9 cellular contexts compared by ENCODE assay signal in genomic region chr5:123089971-123090640, GRCh38. TPM values are rescaled to one million over a fixed set of nuclear protein-coding genes. Genes with fewer than 3 reads are reported as not detected.
DNase-seq lines count a peak whose midpoint lies in the region; ATAC-seq and TF ChIP-seq lines count a peak whose summit lies in the region.
"Had no signal": no experiment of that assay in that cellular context is flagged by ENCODE, and none has a peak within 500 bp of the region (broad histone marks: within the 10 kb centered on the region; RNA-seq: fewer than 3 reads in every experiment).

No MANE protein-coding gene starts in this region.

- no peak overlapping the region for H3K9ac ChIP-seq in KMS-11

- no peaks in the 10 kb centered on the region for H3K36me3 ChIP-seq in KMS-11 (ENCODE audit: insufficient read depth)
- H3K36me3 ChIP-seq in mucosa of descending colon (ENCODE audit: low read depth) = no peaks in the 10 kb centered on the region

- peak overlapping the region; percentile 99; the same call in 1 of the 2 replicates for H2AFZ ChIP-seq in KMS-11 (ENCODE audit: low read depth)

- intact Hi-C loops in mucosa of descending colon (cut with DNase I, micrococcal nuclease) = no loop called here

- H3K4me3 ChIP-seq in GM12865 (ENCODE audit: low read depth, low read length) = no peak overlapping the region
- H3K4me3 ChIP-seq in KMS-11 (IDR thresholded peaks at IDR 0.05; ENCODE audit: insufficient read depth, low read depth, low read length) = no peak overlapping the region
- no peak overlapping the region for H3K4me3 ChIP-seq in mucosa of descending colon

- DNase-seq in GM12865 (ENCODE audit: low read depth) (peak; percentile 36), dedifferentiated amniotic fluid mesenchymal stem cell (ENCODE audit: extremely low spot score) (peak; percentile 25), mucosa of descending colon (peak in 2 of 3 donors; percentile 17 to 48), GOT3 (lab: John Stamatoyannopoulos, UW) (no peak), T1000 (lab: John Stamatoyannopoulos, UW) (no peak), DMS153 treated with DMSO at 0.1 percent for 48 hours (lab: John Stamatoyannopoulos, UW; ENCODE audit: unreplicated experiment) (no peak)
- DNase-seq in stimulated activated CD8-positive, alpha-beta memory T cell treated with anti-CD3 and anti-CD28 coated beads, Interleukin-4, amount 100 ng/mL, for 48 hours = no peak

- no peaks in the 10 kb centered on the region for H4K20me1 ChIP-seq in KMS-11 (ENCODE audit: insufficient read depth)

- no peaks in the 10 kb centered on the region for H3K79me2 ChIP-seq in KMS-11 (ENCODE audit: insufficient read depth, low read depth)

- TF ChIP-seq CTCF in GM12865 (IDR thresholded peaks at IDR 0.05; ENCODE audit: insufficient read depth, low read depth, low read length, missing control alignments) (no peak), KMS-11 (conservative IDR thresholded peaks at IDR 0.05; ENCODE audit: low read depth, low read length) (no peak), mucosa of descending colon (IDR thresholded peaks at IDR 0.05) (no peak)

- ATAC-seq in mucosa of descending colon = peak; percentile 62

- peaks cover 7% of the 10 kb centered on the region for H3K4me1 ChIP-seq in KMS-11 (ENCODE audit: low read depth, poor library complexity, severe bottlenecking)
- peaks cover 14% of the 10 kb centered on the region for H3K4me1 ChIP-seq in mucosa of descending colon (ENCODE audit: low read depth)

- H3K4me2 ChIP-seq in KMS-11 = peak overlapping the region; percentile 86; the same call in 1 of the 2 replicates

- no peaks in the 10 kb centered on the region for H3K27me3 ChIP-seq in KMS-11 (ENCODE audit: insufficient read depth, low read depth)

- no peak overlapping the region for H3K27ac ChIP-seq in KMS-11

- H3K9me3 ChIP-seq in mucosa of descending colon = no peaks in the 10 kb centered on the region

RNA-seq across cellular contexts. Expression of gene PRDM6, which starts 1.1 kb away (rescaled TPM):
- 10 to 100 TPM in 1 of 3 donors, 1 to 10 TPM in 2; 2.1 to 21.1 (median 2.2) TPM for total RNA-seq in mucosa of descending colon
- total RNA-seq: RPMI7951 had no signal

RNA-seq across cellular contexts. Expression of gene PPIC, which starts 53.6 kb away (rescaled TPM):
- total RNA-seq in mucosa of descending colon = 10 to 100 TPM; 49.7 to 68.8 (median 50.8) TPM

Comparison
In these comparisons a context has a peak if more than half of its experiments do, and no peak if none do; other contexts are left out.
1. DNase-seq: peak in GM12865 (single experiment), dedifferentiated amniotic fluid mesenchymal stem cell (single experiment) and mucosa of descending colon (2 of 3); none in GOT3 (single experiment), T1000 (single experiment), DMS153 treated with DMSO at 0.1 percent for 48 hours (single experiment) and stimulated activated CD8-positive, alpha-beta memory T cell treated with anti-CD3 and anti-CD28 coated beads, Interleukin-4, amount 100 ng/mL, for 48 hours (single experiment).